Comparison of ENCODE assay signal across 1 cellular context in genomic region chr5:170219615-170220014, GRCh38.
TF ChIP-seq lines count a peak whose summit lies in the region.

No MANE protein-coding gene starts in this region.

TF ChIP-seq in HEK293, 187 proteins besides CTCF, POLR2A, EP300 and RAD21 (continued from another document and continues in another):
- no peak for TF ChIP-seq ZSCAN23 (tag by site-specific recombination; IDR thresholded peaks at IDR 0.05)
- no peak for TF ChIP-seq EGR2 (tag by site-specific recombination; IDR thresholded peaks at IDR 0.05; ENCODE audit: low read depth)
- TF ChIP-seq PRDM6 (tag by site-specific recombination; IDR thresholded peaks at IDR 0.05) = peak; percentile 66
- TF ChIP-seq ZNF837 (tag by site-specific recombination; IDR thresholded peaks at IDR 0.05) = no peak
- no peak for TF ChIP-seq ZFP41 (tag by site-specific recombination; IDR thresholded peaks at IDR 0.05; ENCODE audit: borderline replicate concordance)
- TF ChIP-seq ZBTB11 (tag by site-specific recombination; conservative IDR thresholded peaks at IDR 0.05; ENCODE audit: low read depth) = no peak
- no peak for TF ChIP-seq ZNF23 (tag by site-specific recombination; IDR thresholded peaks at IDR 0.05; ENCODE audit: borderline replicate concordance)
- peak; percentile 62; the same call in 1 of the 2 replicates for TF ChIP-seq ZNF391 (tag by site-specific recombination; IDR thresholded peaks at IDR 0.05; ENCODE audit: borderline replicate concordance, low read depth)
- no peak for TF ChIP-seq ZNF140 (tag by site-specific recombination; IDR thresholded peaks at IDR 0.05)
- no peak for TF ChIP-seq GLI2 (tag by site-specific recombination; IDR thresholded peaks at IDR 0.05; ENCODE audit: borderline replicate concordance, low read depth)
- 0 out of 2 replicates have a peak, but pooled peaks have one; percentile 32 for TF ChIP-seq ZNF24 (tag by site-specific recombination; IDR thresholded peaks at IDR 0.05)
- TF ChIP-seq FEZF1 (tag by site-specific recombination; IDR thresholded peaks at IDR 0.05) = peak; percentile 83
- no peak for TF ChIP-seq ZSCAN4 (tag by site-specific recombination; IDR thresholded peaks at IDR 0.05)
- no peak for TF ChIP-seq ZNF654 (tag by site-specific recombination; IDR thresholded peaks at IDR 0.05; ENCODE audit: low read depth)
- TF ChIP-seq ZNF529 (tag by site-specific recombination; IDR thresholded peaks at IDR 0.05; ENCODE audit: insufficient replicate concordance) = no peak
- no peak for TF ChIP-seq ZNF324 (tag by site-specific recombination; IDR thresholded peaks at IDR 0.05)
- TF ChIP-seq ZBTB21 (tag by site-specific recombination; IDR thresholded peaks at IDR 0.05) = peak; percentile 27; the same call in 1 of the 2 replicates
- TF ChIP-seq ZNF350 (tag by site-specific recombination; IDR thresholded peaks at IDR 0.05) = no peak
- TF ChIP-seq ZNF791 (tag by site-specific recombination; IDR thresholded peaks at IDR 0.05) = no peak
- no peak for TF ChIP-seq ZNF10 (tag by site-specific recombination; IDR thresholded peaks at IDR 0.05)
- no peak for TF ChIP-seq ZNF248 (tag by site-specific recombination; IDR thresholded peaks at IDR 0.05)
- 0 out of 2 replicates have a peak, but pooled peaks have one; percentile 20 for TF ChIP-seq SCRT2 (tag by site-specific recombination; IDR thresholded peaks at IDR 0.05)
- TF ChIP-seq ZNF266 (tag by site-specific recombination; IDR thresholded peaks at IDR 0.05; ENCODE audit: low read depth) = no peak
- TF ChIP-seq ZNF26 (tag by site-specific recombination; IDR thresholded peaks at IDR 0.05) = no peak
- no peak for TF ChIP-seq ZNF645 (tag by site-specific recombination; IDR thresholded peaks at IDR 0.05)
- no peak for TF ChIP-seq ZNF580 (tag by site-specific recombination; IDR thresholded peaks at IDR 0.05)
- no peak; the same call in 1 of the 2 replicates for TF ChIP-seq SALL2 (tag by site-specific recombination; IDR thresholded peaks at IDR 0.05; ENCODE audit: borderline replicate concordance)
- TF ChIP-seq ZNF521 (tag by site-specific recombination; IDR thresholded peaks at IDR 0.05) = no peak
- TF ChIP-seq ZFHX2 (tag by site-specific recombination; conservative IDR thresholded peaks at IDR 0.05) = no peak
- TF ChIP-seq TSHZ1 (tag by site-specific recombination; IDR thresholded peaks at IDR 0.05; ENCODE audit: borderline replicate concordance) = peak; percentile 61
- TF ChIP-seq YY1 (tag by site-specific recombination; IDR thresholded peaks at IDR 0.05) = no peak
- TF ChIP-seq ZBTB44 (tag by site-specific recombination; IDR thresholded peaks at IDR 0.05) = peak; percentile 32; the same call in 1 of the 2 replicates
- TF ChIP-seq GFI1B (tag by site-specific recombination; IDR thresholded peaks at IDR 0.05) = no peak
- no peak for TF ChIP-seq ZNF132 (tag by site-specific recombination; IDR thresholded peaks at IDR 0.05; ENCODE audit: borderline replicate concordance)
- TF ChIP-seq GLIS2 (tag by site-specific recombination; IDR thresholded peaks at IDR 0.05) = no peak
- TF ChIP-seq ZNF76 (tag by site-specific recombination; IDR thresholded peaks at IDR 0.05; ENCODE audit: borderline replicate concordance, low read depth) = no peak
- no peak for TF ChIP-seq BCL11A (tag by site-specific recombination; IDR thresholded peaks at IDR 0.05; ENCODE audit: low read depth)
- TF ChIP-seq SP2 (tag by site-specific recombination; IDR thresholded peaks at IDR 0.05) = no peak
- no peak for TF ChIP-seq ZNF133 (tag by site-specific recombination; IDR thresholded peaks at IDR 0.05)
- TF ChIP-seq ZNF394 (tag by site-specific recombination; IDR thresholded peaks at IDR 0.05; ENCODE audit: borderline replicate concordance) = no peak
- no peak for TF ChIP-seq ZNF704 (tag by site-specific recombination; IDR thresholded peaks at IDR 0.05)
- TF ChIP-seq ZBTB17 (tag by site-specific recombination; IDR thresholded peaks at IDR 0.05) = no peak
- TF ChIP-seq ZIC2 (tag by site-specific recombination; IDR thresholded peaks at IDR 0.05) = peak; percentile 46; the same call in 1 of the 2 replicates
- peak; percentile 91 for TF ChIP-seq ZEB2 (tag by site-specific recombination; IDR thresholded peaks at IDR 0.05)
- no peak for TF ChIP-seq ZNF449 (tag by site-specific recombination; IDR thresholded peaks at IDR 0.05)
- TF ChIP-seq SP7 (tag by site-specific recombination; IDR thresholded peaks at IDR 0.05) = 0 out of 2 replicates have a peak, but pooled peaks have one; percentile 37
- no peak for TF ChIP-seq ZXDB (tag by site-specific recombination; IDR thresholded peaks at IDR 0.05)
- no peak for TF ChIP-seq ZNF561 (tag by site-specific recombination; IDR thresholded peaks at IDR 0.05; ENCODE audit: borderline replicate concordance)
- TF ChIP-seq ZNF510 (tag by site-specific recombination; IDR thresholded peaks at IDR 0.05; ENCODE audit: insufficient replicate concordance) = no peak
- TF ChIP-seq ZNF19 (tag by site-specific recombination; IDR thresholded peaks at IDR 0.05; ENCODE audit: low read depth) = no peak
- TF ChIP-seq GLIS1 (tag by site-specific recombination; IDR thresholded peaks at IDR 0.05) = peak; percentile 25; the same call in 1 of the 2 replicates
